Comparison of ENCODE assay signal across 16 cellular contexts in the genomic region with DNA sequence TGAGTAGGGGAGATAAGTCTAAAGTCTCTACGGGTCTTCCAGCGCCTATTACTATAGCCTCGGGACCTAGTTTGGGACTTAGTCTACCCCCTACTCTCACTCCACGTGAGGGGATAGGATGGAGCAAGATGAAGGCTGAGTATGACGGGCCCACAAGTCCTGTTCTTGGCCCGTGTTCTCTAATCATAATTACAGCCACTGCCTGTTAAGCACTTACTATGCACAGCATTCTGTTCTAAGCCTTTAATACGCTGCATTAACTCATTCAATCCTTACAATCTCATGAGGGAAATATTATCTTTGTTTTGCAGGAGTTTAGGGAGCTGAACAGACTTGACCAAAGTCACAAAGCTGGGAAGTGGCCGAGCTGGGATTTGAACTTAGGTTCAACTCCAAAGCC. TPM values are rescaled to one million over a fixed set of nuclear protein-coding genes. Genes with fewer than 3 reads are reported as not detected.
DNase-seq lines count a peak whose midpoint lies in the region; ATAC-seq and TF ChIP-seq lines count a peak whose summit lies in the region.
"Had no signal": no experiment of that assay in that cellular context is flagged by ENCODE, and none has a peak within 500 bp of the region (broad histone marks: within the 10 kb centered on the region; RNA-seq: fewer than 3 reads in every experiment).

No MANE protein-coding gene starts in this region.

- peaks cover 6% of the 10 kb centered on the region for H3K36me3 Mint-ChIP-seq in T-helper 2 cell treated with Interferon-gamma antibody and Interleukin-4, amounts not matched to agents 5 μg/mL and 100 μg/mL, for 36 hours (ENCODE audit: low read depth)
- H3K36me3 Mint-ChIP-seq in Calu3 (ENCODE audit: insufficient read depth, unreplicated experiment), result peaks cover 25% of the 10 kb centered on the region
- no peaks in the 10 kb centered on the region for H3K36me3 Mint-ChIP-seq in T-helper 17 cell (ENCODE audit: low read depth)
- H3K36me3 Mint-ChIP-seq in neural crest cell (ENCODE audit: low read depth), result no peaks in the 10 kb centered on the region

- no peaks in the 10 kb centered on the region for H3K9me3 Mint-ChIP-seq in T-helper 2 cell treated with Interferon-gamma antibody and Interleukin-4, amounts not matched to agents 5 μg/mL and 100 μg/mL, for 36 hours
- no peaks in the 10 kb centered on the region for H3K9me3 Mint-ChIP-seq in Calu3 (ENCODE audit: low read depth, unreplicated experiment)
- no peaks in the 10 kb centered on the region for H3K9me3 Mint-ChIP-seq in neural crest cell
- H3K9me3 Mint-ChIP-seq: H9 had no signal

- peaks cover 20% of the 10 kb centered on the region for H3K4me1 Mint-ChIP-seq in T-helper 2 cell treated with Interferon-gamma antibody and Interleukin-4, amounts not matched to agents 5 μg/mL and 100 μg/mL, for 36 hours (ENCODE audit: low read depth)
- H3K4me1 Mint-ChIP-seq in Calu3 (ENCODE audit: low read depth, unreplicated experiment) (peaks cover 12% of the 10 kb centered on the region), T-helper 17 cell (peaks cover 36% of the 10 kb centered on the region), neural crest cell (peaks cover 19% of the 10 kb centered on the region)

- CTCF ChIA-PET in Calu3 (lab: Charles Lee), result no interaction called here

- ATAC-seq in T-helper 17 cell (no peak), GM18511 (IDR thresholded peaks at IDR 0.05; ENCODE audit: unreplicated experiment) (no peak)

- H3K4me3 Mint-ChIP-seq in T-helper 2 cell treated with Interferon-gamma antibody and Interleukin-4, amounts not matched to agents 5 μg/mL and 100 μg/mL, for 36 hours, result no peak overlapping the region
- H3K4me3 Mint-ChIP-seq in Calu3 (ENCODE audit: low read depth, unreplicated experiment), result no peak overlapping the region
- no peak overlapping the region for H3K4me3 Mint-ChIP-seq in T-helper 17 cell
- H3K4me3 Mint-ChIP-seq in neural crest cell, result peak overlapping the region; percentile 41
- H3K4me3 Mint-ChIP-seq: H9 had no signal

- no peak for DNase-seq in T-helper 2 cell treated with Interferon-gamma antibody and Interleukin-4, amounts not matched to agents 5 μg/mL and 100 μg/mL, for 36 hours (ENCODE audit: low spot score)
- DNase-seq in T-helper 2 cell (no peak), Calu3 (no peak), T-helper 17 cell (no peak), neural crest cell (ENCODE audit: low read depth, low spot score) (no peak), kidney glomerular epithelial cell (lab: John Stamatoyannopoulos, UW) (no peak), NCI-H446 (lab: John Stamatoyannopoulos, UW) (no peak)
- DNase-seq: GM23248, H9, NCI-H1092 treated with DMSO at 0.1 percent for 48 hours, NCI-H1436 treated with DMSO at 0.1 percent for 48 hours, NCI-H1930, NCI-H510A, NCI-H748 treated with DMSO at 0.1 percent for 48 hours had no signal

- no peaks in the 10 kb centered on the region for H3K27me3 Mint-ChIP-seq in T-helper 2 cell treated with Interferon-gamma antibody and Interleukin-4, amounts not matched to agents 5 μg/mL and 100 μg/mL, for 36 hours (ENCODE audit: low read depth)
- H3K27me3 Mint-ChIP-seq in Calu3 (ENCODE audit: unreplicated experiment), result no peaks in the 10 kb centered on the region
- H3K27me3 Mint-ChIP-seq in T-helper 17 cell, result no peaks in the 10 kb centered on the region
- H3K27me3 Mint-ChIP-seq in neural crest cell (ENCODE audit: low read depth), result peaks cover 24% of the 10 kb centered on the region

- TF ChIP-seq CTCF in Calu3 (IDR thresholded peaks at IDR 0.05; ENCODE audit: unreplicated experiment) (no peak), neural crest cell (conservative IDR thresholded peaks at IDR 0.05) (no peak)

- intact Hi-C loops in Calu3 (cut with micrococcal nuclease; ENCODE audit: unreplicated experiment), result no loop called here

- TSS peak; percentile 10 for BruUV-seq in Calu3 (replicated peaks; lab: Mats Ljungman, UMichigan)

- H3K27ac Mint-ChIP-seq in T-helper 2 cell treated with Interferon-gamma antibody and Interleukin-4, amounts not matched to agents 5 μg/mL and 100 μg/mL, for 36 hours, result peak overlapping the region; percentile 31
- H3K27ac Mint-ChIP-seq in Calu3 (ENCODE audit: unreplicated experiment) (no peak overlapping the region), T-helper 17 cell (peak overlapping the region; percentile 83), neural crest cell (ENCODE audit: unreplicated experiment) (no peak overlapping the region)
- H3K27ac Mint-ChIP-seq: H9 had no signal

- H3K9me3 ChIP-seq in T-helper 17 cell (ENCODE audit: control insufficient read depth, low read length, poor library complexity, severe bottlenecking), result no peaks in the 10 kb centered on the region
- H3K9me3 ChIP-seq: SJSA1 had no signal

RNA-seq across cellular contexts. Expression of a gene that starts 23.9 kb away (rescaled TPM):
- 40.7 and 46.2 TPM in 2 replicates for total RNA-seq in Calu3 (2022)
- total RNA-seq in T-helper 17 cell, result 100 to 1,000 TPM; 193 to 221 TPM
- 108 and 119 TPM in 2 replicates for total RNA-seq in neural crest cell

Comparison
In these comparisons a context has a peak if more than half of its experiments do, and no peak if none do; other contexts are left out.
1. H3K27ac Mint-ChIP-seq: peak in T-helper 2 cell treated with Interferon-gamma antibody and Interleukin-4, amounts not matched to agents 5 μg/mL and 100 μg/mL, for 36 hours (single experiment) and T-helper 17 cell (single experiment); none in Calu3 (single experiment) and neural crest cell (single experiment).